In genomic region chr3:139117883-139118760, GRCh38 we compare ENCODE assay signal across 21 cellular contexts.
DNase-seq lines count a peak whose midpoint lies in the region; ATAC-seq and TF ChIP-seq lines count a peak whose summit lies in the region.
"Had no signal": no experiment of that assay in that cellular context is flagged by ENCODE, and none has a peak within 500 bp of the region (broad histone marks: within the 10 kb centered on the region; RNA-seq: fewer than 3 reads in every experiment).

No MANE protein-coding gene starts in this region.

- H3K27me3 ChIP-seq in heart left ventricle (no peaks in the 10 kb centered on the region), Panc1 (ENCODE audit: control insufficient read depth, insufficient read depth, low read length) (no peaks in the 10 kb centered on the region)
- H3K27me3 ChIP-seq: BLaER1 treated with 17β-estradiol and CSF1 and Interleukin-3, amounts not matched to agents 10 nM and 100 nM had no signal

- ATAC-seq in heart left ventricle (no peak), Panc1 (no peak), HG03442 (IDR thresholded peaks at IDR 0.05; ENCODE audit: unreplicated experiment) (no peak)
- ATAC-seq: HepG2 had no signal

- TF ChIP-seq CTCF in heart left ventricle (IDR thresholded peaks at IDR 0.05) (no peak), Panc1 (IDR thresholded peaks at IDR 0.05) (no peak)

- BruUV-seq in Panc1 (replicated peaks; lab: Mats Ljungman, UMichigan), result no TSS peak

- H3K4me3 ChIP-seq in heart left ventricle (no peak overlapping the region), Panc1 (ENCODE audit: low read depth in 2 of 2, low read length in 2 of 2) (no peak overlapping the region)
- H3K4me3 ChIP-seq: BLaER1 treated with 17β-estradiol and CSF1 and Interleukin-3, amounts not matched to agents 10 nM and 100 nM had no signal

- H3K36me3 ChIP-seq in heart left ventricle (no peaks in the 10 kb centered on the region), Panc1 (ENCODE audit: control insufficient read depth, insufficient read depth, low read length) (no peaks in the 10 kb centered on the region)
- H3K36me3 ChIP-seq: BLaER1 treated with 17β-estradiol and CSF1 and Interleukin-3, amounts not matched to agents 10 nM and 100 nM had no signal

- TF ChIP-seq POLR2A in heart left ventricle (IDR thresholded peaks at IDR 0.05), result no peak

- peak; percentile 64 for DNase-seq in cardiac septum (ENCODE audit: low spot score)
- DNase-seq in heart left ventricle, result no peak
- no peak for DNase-seq in Panc1 (ENCODE audit: low read depth, low spot score)
- peak; percentile 8 for DNase-seq in mucosa of gallbladder (ENCODE audit: low spot score)
- DNase-seq in ureter (ENCODE audit: low spot score), result peak; percentile 28
- DNase-seq in NCI-H2227 treated with DMSO at 0.1 percent for 48 hours (lab: John Stamatoyannopoulos, UW), result no peak
- DNase-seq in germinal center (ENCODE audit: low spot score), result no peak
- DNase-seq: DMS79 treated with DMSO at 0.1 percent for 48 hours, KG1, MV-4-11, NCI-H1694 treated with DMSO at 0.1 percent for 48 hours, NCI-H2107, NCI-H226, NCI-H524, NCI-H82, OCI-M1, RPMI8226, SHP77 treated with DMSO at 0.1 percent for 48 hours had no signal

- no peaks in the 10 kb centered on the region for H3K9me3 ChIP-seq in heart left ventricle
- no peaks in the 10 kb centered on the region for H3K9me3 ChIP-seq in Panc1 (ENCODE audit: control insufficient read depth, insufficient read depth, low read depth, low read length)
- H3K9me3 ChIP-seq: BLaER1 treated with 17β-estradiol and CSF1 and Interleukin-3, amounts not matched to agents 10 nM and 100 nM had no signal

- in situ Hi-C loops in Panc1 (cut with HindIII; ENCODE audit: low pct_unique_long_range_greater_than_20kb, low sequenced_read_pairs), result no loop called here

- POLR2A ChIA-PET in Panc1 (lab: Charles Lee), result no interaction called here

- CTCF ChIA-PET in Panc1 (lab: Charles Lee), result no interaction called here

- no peaks in the 10 kb centered on the region for H3K4me1 ChIP-seq in heart left ventricle
- peaks cover 37% of the 10 kb centered on the region for H3K4me1 ChIP-seq in Panc1 (ENCODE audit: control insufficient read depth, insufficient read depth, low read length)

- 86 to 96% (median 91%) methylated on average over 7 of the region's 7 CpGs for WGBS in heart left ventricle, 4 donors

- H3K27ac ChIP-seq in heart left ventricle, result no peak overlapping the region
- H3K27ac ChIP-seq in Panc1 (ENCODE audit: low read length), result peak overlapping the region; percentile 82
- H3K27ac ChIP-seq: BLaER1 treated with 17β-estradiol and CSF1 and Interleukin-3, amounts not matched to agents 10 nM and 100 nM had no signal

- intact Hi-C loops in cardiac septum (cut with DNase I), result no loop called here
- intact Hi-C loops in heart left ventricle (cut with DNase I), result loop anchor here in 1 of 10 donors (10.0 kb wide), 1 partner anchor 87 kb away; no protein-coding TSS in a partner anchor
- intact Hi-C loops in Panc1 (cut with micrococcal nuclease; ENCODE audit: unreplicated experiment), result no loop called here

Comparison
In these comparisons a context has a peak if more than half of its experiments do, and no peak if none do; other contexts are left out.
1. DNase-seq: peak in cardiac septum (single experiment), mucosa of gallbladder (single experiment) and ureter (single experiment); none in heart left ventricle (0 of 5), Panc1 (single experiment), NCI-H2227 treated with DMSO at 0.1 percent for 48 hours (single experiment) and germinal center (single experiment).